Comparison of ENCODE assay signal across 22 cellular contexts in genomic region chr19:4823577-4823976, GRCh38. TPM values are rescaled to one million over a fixed set of nuclear protein-coding genes. Genes with fewer than 3 reads are reported as not detected.
A peak's percentile ranks its signal among the peaks of the same experiment; 100 is the strongest.
DNase-seq lines count a peak whose midpoint lies in the region; ATAC-seq and TF ChIP-seq lines count a peak whose summit lies in the region.
"Had no signal": no experiment of that assay in that cellular context is flagged by ENCODE, and none has a peak within 500 bp of the region (broad histone marks: within the 10 kb centered on the region; RNA-seq: fewer than 3 reads in every experiment).

No MANE protein-coding gene starts in this region.

- no peaks in the 10 kb centered on the region for H3K27me3 Mint-ChIP-seq in activated naive CD4-positive, alpha-beta T cell treated with anti-CD3 and anti-CD28 coated beads, Interleukin-2, amount 50 U/mL, for 24 hours
- no peaks in the 10 kb centered on the region for H3K27me3 Mint-ChIP-seq in T-helper 17 cell
- peaks cover 0 to 1% (median 0%) of the 10 kb centered on the region in 3 donors for H3K27me3 Mint-ChIP-seq in immature natural killer cell (ENCODE audit: low read depth in 3 of 3)
- H3K27me3 Mint-ChIP-seq: CD4-positive, alpha-beta T cell; CD8-positive, alpha-beta memory T cell had no signal

- H3K4me1 ChIP-seq in HEK293 (ENCODE audit: control insufficient read depth, insufficient read depth, low read length), result no peaks in the 10 kb centered on the region
- H3K4me1 ChIP-seq: A549, BE2C had no signal

- no peak overlapping the region for H3K4me3 ChIP-seq in HEK293 (ENCODE audit: low read depth, low read length)
- H3K4me3 ChIP-seq: A549; BLaER1 treated with 17β-estradiol and CSF1 and Interleukin-3, amounts not matched to agents 10 nM and 100 nM; GM23248 had no signal

- H3K27ac ChIP-seq in HEK293 (ENCODE audit: extremely low read depth, low read depth, low read length), result no peak overlapping the region
- H3K27ac ChIP-seq: A549; BLaER1 treated with 17β-estradiol and CSF1 and Interleukin-3, amounts not matched to agents 10 nM and 100 nM; GM23248 had no signal

- DNase-seq in activated naive CD4-positive, alpha-beta T cell treated with anti-CD3 and anti-CD28 coated beads, Interleukin-2, amount 50 U/mL, for 16 hours, result no peak
- DNase-seq in T-helper 17 cell (no peak), immature natural killer cell (no peak)
- DNase-seq in effector CD8-positive, alpha-beta T cell (lab: John Stamatoyannopoulos, UW), result no peak
- DNase-seq: 8988T; ACHN; AML-193; BE2C; CD4-positive, alpha-beta T cell; CD8-positive, alpha-beta memory T cell; DMS 273 treated with DMSO at 0.1 percent for 48 hours; DMS79; GF-D8; GM23248; H7; HCEC 1CT had no signal

- no peak for TF ChIP-seq CTCF in HEK293 (tag by site-specific recombination; IDR thresholded peaks at IDR 0.05)

- H3K9me3 ChIP-seq in HEK293 (ENCODE audit: control insufficient read depth, insufficient read depth, low read depth, low read length) (no peaks in the 10 kb centered on the region), T-helper 17 cell (ENCODE audit: control insufficient read depth, low read length, poor library complexity, severe bottlenecking) (no peaks in the 10 kb centered on the region)
- H3K9me3 ChIP-seq: A549; BE2C; BLaER1 treated with 17β-estradiol and CSF1 and Interleukin-3, amounts not matched to agents 10 nM and 100 nM had no signal

- no peaks in the 10 kb centered on the region; a peak in 1 of 3 replicates for H3K36me3 ChIP-seq in HEK293 (ENCODE audit: control insufficient read depth in 2 of 2, insufficient read depth in 1 of 2, low read length in 2 of 2)
- H3K36me3 ChIP-seq: BE2C had no signal

- peaks cover 1% of the 10 kb centered on the region for H3K36me3 Mint-ChIP-seq in activated naive CD4-positive, alpha-beta T cell treated with anti-CD3 and anti-CD28 coated beads, Interleukin-2, amount 50 U/mL, for 24 hours
- H3K36me3 Mint-ChIP-seq in T-helper 17 cell (ENCODE audit: low read depth), result no peaks in the 10 kb centered on the region
- peaks cover 0 to 3% (median 0%) of the 10 kb centered on the region in 3 donors for H3K36me3 Mint-ChIP-seq in immature natural killer cell

- H3K4me1 Mint-ChIP-seq in activated naive CD4-positive, alpha-beta T cell treated with anti-CD3 and anti-CD28 coated beads, Interleukin-2, amount 50 U/mL, for 24 hours, result peaks cover 6% of the 10 kb centered on the region
- H3K4me1 Mint-ChIP-seq in T-helper 17 cell (peaks cover 4% of the 10 kb centered on the region), immature natural killer cell (peaks cover 4 to 5% of the 10 kb centered on the region in 2 donors)

- POLR2A ChIA-PET in HEK293 (lab: Yijun Ruan, JAX), result interaction anchor here (0.6 kb wide), 1 partner anchor 219 kb away, joined by 4 read pairs; no protein-coding TSS in a partner anchor

- no peak overlapping the region for H3K4me3 Mint-ChIP-seq in activated naive CD4-positive, alpha-beta T cell treated with anti-CD3 and anti-CD28 coated beads, Interleukin-2, amount 50 U/mL, for 24 hours
- no peak overlapping the region for H3K4me3 Mint-ChIP-seq in T-helper 17 cell
- no peak overlapping the region for H3K4me3 Mint-ChIP-seq in immature natural killer cell
- H3K4me3 Mint-ChIP-seq: CD14-positive monocyte; CD4-positive, alpha-beta T cell; CD8-positive, alpha-beta memory T cell had no signal

- no peaks in the 10 kb centered on the region for H3K9me3 Mint-ChIP-seq in activated naive CD4-positive, alpha-beta T cell treated with anti-CD3 and anti-CD28 coated beads, Interleukin-2, amount 50 U/mL, for 24 hours
- no peaks in the 10 kb centered on the region for H3K9me3 Mint-ChIP-seq in immature natural killer cell
- H3K9me3 Mint-ChIP-seq: CD4-positive, alpha-beta T cell; CD8-positive, alpha-beta memory T cell had no signal

- CTCF ChIA-PET in HEK293 (lab: Yijun Ruan, JAX), result interaction anchor here (1.0 to 5.9 kb wide), 3 partner anchors 14 to 28 kb away, joined by 5 to 44 read pairs (median 9); no protein-coding TSS in a partner anchor

- ATAC-seq in T-helper 17 cell, result no peak
- ATAC-seq: A549 had no signal

- H3K27ac Mint-ChIP-seq in activated naive CD4-positive, alpha-beta T cell treated with anti-CD3 and anti-CD28 coated beads, Interleukin-2, amount 50 U/mL, for 24 hours, result peak overlapping the region; percentile 51
- H3K27ac Mint-ChIP-seq in T-helper 17 cell, result peak overlapping the region; percentile 54
- H3K27ac Mint-ChIP-seq in immature natural killer cell, result peak overlapping the region in 2 of 6 donors; percentile 17 to 70
- H3K27ac Mint-ChIP-seq: CD4-positive, alpha-beta T cell had no signal

TF ChIP-seq in HEK293, 187 proteins besides CTCF, POLR2A, EP300 and RAD21:
- TF ChIP-seq BCL6B (tag by site-specific recombination; IDR thresholded peaks at IDR 0.05), result no peak
- no peak for TF ChIP-seq ZNF155 (tag by site-specific recombination; IDR thresholded peaks at IDR 0.05)
- TF ChIP-seq ZNF677 (tag by site-specific recombination; IDR thresholded peaks at IDR 0.05), result no peak
- no peak for TF ChIP-seq ZNF692 (tag by site-specific recombination; IDR thresholded peaks at IDR 0.05)
- peak; percentile 95 for TF ChIP-seq ZNF548 (tag by site-specific recombination; IDR thresholded peaks at IDR 0.05)
- TF ChIP-seq ZEB2 (tag by site-specific recombination; IDR thresholded peaks at IDR 0.05), result no peak
- TF ChIP-seq ZBTB6 (tag by site-specific recombination; IDR thresholded peaks at IDR 0.05), result no peak

RNA-seq across cellular contexts. Expression of gene TICAM1, which starts 7.9 kb away (rescaled TPM):
- 10 to 100 TPM; 23.4 to 29.1 TPM for total RNA-seq in T-helper 17 cell
- 10 to 100 TPM in 1 of 3 donors, 1 to 10 TPM in 2; 3.3 to 15.7 (median 4.5) TPM for polyA plus RNA-seq in immature natural killer cell
- total RNA-seq: G401 had no signal

RNA-seq across cellular contexts. Expression of gene FEM1A, which starts 32.0 kb away (rescaled TPM):
- 10 to 100 TPM in 1 of 2 donors, 1 to 10 TPM in 1; 9.9 to 13.4 TPM for total RNA-seq in T-helper 17 cell
- polyA plus RNA-seq in immature natural killer cell, result 1 to 10 TPM in 2 of 3 donors, under 1 TPM in 1; 0.80 to 5.2 (median 2.2) TPM

RNA-seq across cellular contexts. Expression of gene PLIN3, which starts 43.9 kb away (rescaled TPM):
- 10 to 100 TPM; 19.7 to 21.7 TPM for total RNA-seq in T-helper 17 cell
- polyA plus RNA-seq in immature natural killer cell, result 10 to 100 TPM; 28.0 to 41.9 (median 32.2) TPM
